15 cellular contexts compared by ENCODE assay signal in genomic region chr1:40401427-40402201, GRCh38. TPM values are rescaled to one million over a fixed set of nuclear protein-coding genes. Genes with fewer than 3 reads are reported as not detected.
DNase-seq lines count a peak whose midpoint lies in the region; ATAC-seq and TF ChIP-seq lines count a peak whose summit lies in the region.
"Had no signal": no experiment of that assay in that cellular context is flagged by ENCODE, and none has a peak within 500 bp of the region (broad histone marks: within the 10 kb centered on the region; RNA-seq: fewer than 3 reads in every experiment).

No MANE protein-coding gene starts in this region.

- H3K36me3 ChIP-seq in SU-DHL-6 (ENCODE audit: low read length), result no peaks in the 10 kb centered on the region
- peaks cover 1% of the 10 kb centered on the region for H3K36me3 ChIP-seq in osteoblast (ENCODE audit: insufficient read depth, low read length)
- H3K36me3 ChIP-seq in adrenal gland (replicated peaks in 1 of 2), result no peaks in the 10 kb centered on the region

- H3K9ac ChIP-seq in SU-DHL-6 (ENCODE audit: low read length), result no peak overlapping the region

- peak overlapping the region; percentile 21 for H3K4me3 Mint-ChIP-seq in CD4-positive, alpha-beta T cell

- no peak overlapping the region for H3K27ac ChIP-seq in CD4-positive, alpha-beta T cell (ENCODE audit: low read depth, low read length)
- H3K27ac ChIP-seq in SU-DHL-6 (ENCODE audit: low read depth, low read length), result no peak overlapping the region
- H3K27ac ChIP-seq in dorsolateral prefrontal cortex, result peak overlapping the region in 35 of 59 donors; percentile 1 to 92 (median 60)
- no peak overlapping the region for H3K27ac ChIP-seq in osteoblast (ENCODE audit: low read depth, low read length)
- peak overlapping the region in 2 of 5 donors; percentile 13 to 19 for H3K27ac ChIP-seq in adrenal gland

- H2AFZ ChIP-seq in SU-DHL-6 (ENCODE audit: low read depth, low read length, severe bottlenecking), result no peak overlapping the region
- H2AFZ ChIP-seq in osteoblast (ENCODE audit: low read length), result no peak overlapping the region

- H3K9me2 ChIP-seq in SU-DHL-6 (replicated peaks; ENCODE audit: insufficient read depth, low read length), result no peaks in the 10 kb centered on the region

- peak overlapping the region; percentile 86 for H3K27ac Mint-ChIP-seq in CD4-positive, alpha-beta T cell
- H3K27ac Mint-ChIP-seq: progenitor cell of endocrine pancreas had no signal

- H3K4me1 ChIP-seq in osteoblast (ENCODE audit: insufficient read depth, low read length) (no peaks in the 10 kb centered on the region), adrenal gland (replicated peaks in 1 of 2) (peaks cover 0 to 11% of the 10 kb centered on the region in 2 donors)

- no peaks in the 10 kb centered on the region for H3K9me3 Mint-ChIP-seq in CD4-positive, alpha-beta T cell

- no peak for ATAC-seq in CD4-positive, alpha-beta T cell (ENCODE audit: poor library complexity)
- ATAC-seq in GM18502 (IDR thresholded peaks at IDR 0.05; ENCODE audit: poor library complexity, unreplicated experiment), result no peak

- no peaks in the 10 kb centered on the region for H3K27me3 Mint-ChIP-seq in CD4-positive, alpha-beta T cell
- H3K27me3 Mint-ChIP-seq: progenitor cell of endocrine pancreas had no signal

- H3K36me3 Mint-ChIP-seq in CD4-positive, alpha-beta T cell (ENCODE audit: low read depth), result peaks cover 56% of the 10 kb centered on the region

- H3K4me3 ChIP-seq in SU-DHL-6 (ENCODE audit: insufficient read depth, low read length, poor library complexity, severe bottlenecking) (no peak overlapping the region), dorsolateral prefrontal cortex (no peak overlapping the region), osteoblast (ENCODE audit: insufficient read depth, low read length) (no peak overlapping the region), adrenal gland (no peak overlapping the region)
- H3K4me3 ChIP-seq: heart right ventricle had no signal

- no peaks in the 10 kb centered on the region for H3F3A ChIP-seq in SU-DHL-6 (ENCODE audit: insufficient read depth)

- peaks cover 18% of the 10 kb centered on the region; the same call in 1 of the 2 replicates for H4K20me1 ChIP-seq in SU-DHL-6 (ENCODE audit: low read depth, low read length)
- H4K20me1 ChIP-seq in osteoblast (ENCODE audit: insufficient read depth, low read length), result peaks cover 13% of the 10 kb centered on the region

- DNase-seq in Ammon's horn (ENCODE audit: low spot score) (peak; percentile 37), dorsolateral prefrontal cortex (no peak), GM10248 (ENCODE audit: extremely low spot score) (no peak), osteoblast (ENCODE audit: insufficient read length, low spot score, missing footprints) (no peak), adrenal gland (no peak)
- no peak for DNase-seq in CD4-positive, alpha-beta T cell
- DNase-seq: AML-193, DMS79 treated with DMSO at 0.1 percent for 48 hours, heart right ventricle, kidney glomerular epithelial cell, NCI-H2081, NCI-H774 had no signal

- H3K4me1 Mint-ChIP-seq in CD4-positive, alpha-beta T cell (ENCODE audit: low read depth), result peaks cover 81% of the 10 kb centered on the region

- no peak for TF ChIP-seq CTCF in CD4-positive, alpha-beta T cell (IDR thresholded peaks at IDR 0.05)
- TF ChIP-seq CTCF in SU-DHL-6 (IDR thresholded peaks at IDR 0.05; ENCODE audit: insufficient read depth, low read length, poor library complexity, severe bottlenecking), result no peak
- no peak for TF ChIP-seq CTCF in dorsolateral prefrontal cortex (IDR thresholded peaks at IDR 0.05 in 54 of 56, conservative IDR thresholded peaks at IDR 0.05 in 2 of 56; ENCODE audit: low read depth in 1 of 56, partially characterized antibody in 56 of 56)
- no peak for TF ChIP-seq CTCF in GM10248 (IDR thresholded peaks at IDR 0.05; ENCODE audit: control extremely low read depth, extremely low read depth, low read depth, missing control alignments)
- TF ChIP-seq CTCF in osteoblast (IDR thresholded peaks at IDR 0.05; ENCODE audit: extremely low read depth, low read depth, low read length), result no peak
- no peak for TF ChIP-seq CTCF in adrenal gland (IDR thresholded peaks at IDR 0.05)

- TF ChIP-seq POLR2A in adrenal gland (IDR thresholded peaks at IDR 0.05), result no peak

- H3K79me2 ChIP-seq in SU-DHL-6 (ENCODE audit: insufficient read depth, low read length), result peaks cover 36% of the 10 kb centered on the region; the same call in 1 of the 2 replicates
- peaks cover 85% of the 10 kb centered on the region for H3K79me2 ChIP-seq in osteoblast (ENCODE audit: insufficient read depth, low read length)

- peak overlapping the region; percentile 20 for H3K4me2 ChIP-seq in SU-DHL-6 (ENCODE audit: low read depth, low read length, poor library complexity, severe bottlenecking)
- no peak overlapping the region for H3K4me2 ChIP-seq in osteoblast (ENCODE audit: insufficient read depth, low read length)

- CTCF ChIA-PET in CD4-positive, alpha-beta T cell (lab: Charles Lee), result interaction anchor here (1.6 kb wide), 1 partner anchor 63 kb away, joined by 7 read pairs; no protein-coding TSS in a partner anchor
- CTCF ChIA-PET in GM10248 (lab: Yijun Ruan, JAX), result interaction anchor here (1.1 to 5.1 kb wide), 6 partner anchors 16 to 257 kb away, joined by 3 to 62 read pairs (median 12); partner anchors contain the start of gene COL9A2

- H3K9me3 ChIP-seq in CD4-positive, alpha-beta T cell (ENCODE audit: control insufficient read depth, low read length), result no peaks in the 10 kb centered on the region
- H3K9me3 ChIP-seq in SU-DHL-6 (ENCODE audit: insufficient read depth, low read length), result no peaks in the 10 kb centered on the region
- H3K9me3 ChIP-seq in osteoblast (ENCODE audit: low read depth, low read length), result no peaks in the 10 kb centered on the region
- no peaks in the 10 kb centered on the region for H3K9me3 ChIP-seq in adrenal gland (replicated peaks in 1 of 3)
- H3K9me3 ChIP-seq: heart right ventricle had no signal

- intact Hi-C loops in CD4-positive, alpha-beta T cell (cut with DNase I, micrococcal nuclease), result no loop called here
- intact Hi-C loops in dorsolateral prefrontal cortex (cut with DNase I) (loop anchor here (5.0 to 10.0 kb wide), 4 partner anchors 59 to 317 kb away; partner anchors contain the start of genes COL9A2 (in 2 of the 2) and PPT1 (in 1 of the 2)), adrenal gland (cut with DNase I) (loop anchor here (5.0 to 10.0 kb wide), 3 partner anchors 59 to 257 kb away; no protein-coding TSS in a partner anchor)

- 68 to 83% (median 78%) methylated on average over 8 of the region's 8 CpGs for WGBS in adrenal gland, 4 donors

- POLR2A ChIA-PET in CD4-positive, alpha-beta T cell (lab: Charles Lee), result no interaction called here
- POLR2A ChIA-PET in GM10248 (lab: Yijun Ruan, JAX), result no interaction called here

- no peaks in the 10 kb centered on the region for H3K27me3 ChIP-seq in CD4-positive, alpha-beta T cell (ENCODE audit: control insufficient read depth, insufficient read depth, low read length)
- H3K27me3 ChIP-seq in SU-DHL-6 (ENCODE audit: low read length), result no peaks in the 10 kb centered on the region
- no peaks in the 10 kb centered on the region for H3K27me3 ChIP-seq in dorsolateral prefrontal cortex
- H3K27me3 ChIP-seq in osteoblast (ENCODE audit: insufficient read depth, low read length), result no peaks in the 10 kb centered on the region
- H3K27me3 ChIP-seq in adrenal gland, result no peaks in the 10 kb centered on the region
- H3K27me3 ChIP-seq: heart right ventricle had no signal

RNA-seq across cellular contexts. Expression of gene SMAP2, which starts 28.1 kb away (rescaled TPM):
- 100 to 1,000 TPM; 214 to 216 TPM for total RNA-seq in CD4-positive, alpha-beta T cell
- total RNA-seq in dorsolateral prefrontal cortex (100 to 1,000 TPM in 80 of 120 experiments, 10 to 100 TPM in 40; 58.5 to 148 (median 109) TPM), osteoblast (14.1 and 20.3 TPM in 2 replicates), adrenal gland (10 to 100 TPM; 25.4 to 52.8 (median 38.9) TPM)
- 10 to 100 TPM; 15.0 to 55.9 (median 20.1) TPM for polyA plus RNA-seq in adrenal gland

RNA-seq across cellular contexts. Expression of gene ZFP69B, which starts 48.7 kb away (rescaled TPM):
- total RNA-seq in CD4-positive, alpha-beta T cell, result 1 to 10 TPM; 1.8 to 2.4 TPM
- total RNA-seq in dorsolateral prefrontal cortex (10 to 100 TPM in 94 of 120 experiments, 1 to 10 TPM in 26; 5.1 to 18.3 (median 12.0) TPM), osteoblast (4.7 and 5.6 TPM in 2 replicates), adrenal gland (1 to 10 TPM in 6 of 8 donors, under 1 TPM in 2; 0.68 to 2.6 (median 1.3) TPM)
- polyA plus RNA-seq in adrenal gland, result 1 to 10 TPM in 1 of 3 donors, under 1 TPM in 2; 0.34 to 2.1 (median 0.97) TPM

Comparison
In these comparisons a context has a peak if more than half of its experiments do, and no peak if none do; other contexts are left out.
1. H3K27ac ChIP-seq: peak in dorsolateral prefrontal cortex (35 of 59); none in CD4-positive, alpha-beta T cell (single experiment), SU-DHL-6 (single experiment) and osteoblast (single experiment).
2. intact Hi-C loops: an anchor here in dorsolateral prefrontal cortex (5.0 to 10.0 kb wide) and adrenal gland (5.0 to 10.0 kb wide); none called in CD4-positive, alpha-beta T cell.